ENCODE assay signal across 24 cellular contexts in the genomic region with DNA sequence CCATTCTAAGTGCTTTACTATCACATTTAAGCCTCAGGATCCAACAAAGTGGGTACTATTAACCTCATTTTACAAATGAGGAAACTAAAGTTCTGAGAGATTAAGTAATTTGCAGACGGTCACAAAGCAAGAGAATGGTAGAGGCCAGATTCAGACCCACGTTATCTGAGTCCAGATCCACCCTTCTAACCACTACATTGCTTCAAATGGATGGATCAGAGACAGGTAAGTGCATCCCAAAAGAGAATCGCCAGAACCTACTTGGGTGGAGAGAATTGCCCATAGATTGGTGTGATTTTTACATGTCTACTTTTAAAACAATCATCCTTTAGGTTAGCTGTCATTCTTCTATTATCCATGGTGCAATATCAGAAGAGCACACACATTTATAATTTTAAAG. TPM values are rescaled to one million over a fixed set of nuclear protein-coding genes. Genes with fewer than 3 reads are reported as not detected.
A peak's percentile ranks its signal among the peaks of the same experiment; 100 is the strongest.
DNase-seq lines count a peak whose midpoint lies in the region; ATAC-seq and TF ChIP-seq lines count a peak whose summit lies in the region.
"Had no signal": no experiment of that assay in that cellular context is flagged by ENCODE, and none has a peak within 500 bp of the region (broad histone marks: within the 10 kb centered on the region; RNA-seq: fewer than 3 reads in every experiment).

No MANE protein-coding gene starts in this region.

- peaks cover 87% of the 10 kb centered on the region for H3K4me1 ChIP-seq in OCI-LY1 (ENCODE audit: insufficient read depth, low read length, severe bottlenecking)
- H3K4me1 ChIP-seq in endodermal cell (ENCODE audit: control insufficient read depth, insufficient read depth, low read length): peaks cover 9% of the 10 kb centered on the region
- H3K4me1 ChIP-seq in subcutaneous abdominal adipose tissue (ENCODE audit: control insufficient read depth in 5 of 5, insufficient read depth in 5 of 5, low read length in 5 of 5): peaks cover 4 to 75% (median 65%) of the 10 kb centered on the region in 5 donors

- H2AFZ ChIP-seq in OCI-LY1 (ENCODE audit: low read length): no peak overlapping the region

- no peaks in the 10 kb centered on the region for H3K27me3 ChIP-seq in OCI-LY1 (ENCODE audit: insufficient read depth, low read length)
- no peaks in the 10 kb centered on the region for H3K27me3 ChIP-seq in endodermal cell (ENCODE audit: control insufficient read depth, insufficient read depth, low read length, poor library complexity, severe bottlenecking)
- no peaks in the 10 kb centered on the region for H3K27me3 ChIP-seq in subcutaneous abdominal adipose tissue (ENCODE audit: control insufficient read depth in 5 of 5, insufficient read depth in 4 of 5, low read length in 5 of 5)

- 92% methylated on average over 3 of the region's 3 CpGs; no CpG with 5 or more reads in 1 of the 2 experiments for WGBS in endodermal cell (ENCODE audit: insufficient coverage in 1 of 2, insufficient read length in 1 of 2), 2 experiments

- H3K27ac ChIP-seq in OCI-LY1 (ENCODE audit: low read depth, low read length, poor library complexity, severe bottlenecking) (peak overlapping the region; percentile 8), endodermal cell (ENCODE audit: low read depth, low read length) (no peak overlapping the region), subcutaneous abdominal adipose tissue (ENCODE audit: low read depth, low read length) (peak overlapping the region; percentile 75)
- H3K27ac ChIP-seq: KMS-11, RWPE1, SK-N-MC had no signal

- no peaks in the 10 kb centered on the region for H3K36me3 ChIP-seq in OCI-LY1 (ENCODE audit: insufficient read depth, low read length)
- H3K36me3 ChIP-seq in endodermal cell (ENCODE audit: control insufficient read depth, insufficient read depth, low read length): peaks cover 25% of the 10 kb centered on the region
- H3K36me3 ChIP-seq in subcutaneous abdominal adipose tissue (ENCODE audit: control insufficient read depth in 5 of 5, insufficient read depth in 5 of 5, low read length in 5 of 5): peaks cover 0 to 13% (median 8%) of the 10 kb centered on the region in 5 donors

- no peaks in the 10 kb centered on the region for H3K79me2 ChIP-seq in OCI-LY1 (ENCODE audit: insufficient read depth, low read length)

- H3K27me3 Mint-ChIP-seq in stimulated activated naive CD8-positive, alpha-beta T cell treated with anti-CD3 and anti-CD28 coated beads, Interleukin-15, Interleukin-2, amounts not matched to agents 100 ng/mL and 50 ng/mL, for 24 hours: no peaks in the 10 kb centered on the region
- no peaks in the 10 kb centered on the region for H3K27me3 Mint-ChIP-seq in stimulated activated naive CD8-positive, alpha-beta T cell treated with anti-CD3 and anti-CD28 coated beads, Interleukin-15, amount 100 ng/mL, for 72 hours
- H3K27me3 Mint-ChIP-seq in endodermal cell (ENCODE audit: insufficient read depth): no peaks in the 10 kb centered on the region

- DNase-seq in stimulated activated naive CD8-positive, alpha-beta T cell treated with anti-CD3 and anti-CD28 coated beads, Interleukin-15, amount 100 ng/mL, for 72 hours: no peak
- DNase-seq in endodermal cell (no peak), anterior cingulate cortex (lab: John Stamatoyannopoulos, UW) (no peak), NCI-H526 treated with DMSO at 0.1 percent for 48 hours (lab: John Stamatoyannopoulos, UW) (no peak)
- no peak for DNase-seq in stimulated activated CD4-positive, alpha-beta T cell treated with anti-CD3 and anti-CD28 coated beads, Interleukin-15, amount 100 ng/mL, for 24 hours
- DNase-seq: Caco-2, DMS 273 treated with DMSO at 0.1 percent for 48 hours, DMS79 treated with DMSO at 0.1 percent for 48 hours, H7, HFFc6, MV-4-11, NCI-H1105 treated with DMSO at 0.1 percent for 48 hours, NCI-H2081, NCI-H2171, NCI-H345, NCI-H524, SHP77 treated with DMSO at 0.1 percent for 48 hours had no signal

- peaks cover 63% of the 10 kb centered on the region for H3K36me3 Mint-ChIP-seq in stimulated activated naive CD8-positive, alpha-beta T cell treated with anti-CD3 and anti-CD28 coated beads, Interleukin-15, Interleukin-2, amounts not matched to agents 100 ng/mL and 50 ng/mL, for 24 hours (ENCODE audit: low read depth)
- peaks cover 36% of the 10 kb centered on the region for H3K36me3 Mint-ChIP-seq in endodermal cell (ENCODE audit: low read depth)

- no peaks in the 10 kb centered on the region for H3K9me3 Mint-ChIP-seq in stimulated activated naive CD8-positive, alpha-beta T cell treated with anti-CD3 and anti-CD28 coated beads, Interleukin-15, Interleukin-2, amounts not matched to agents 100 ng/mL and 50 ng/mL, for 24 hours
- H3K9me3 Mint-ChIP-seq in stimulated activated naive CD8-positive, alpha-beta T cell treated with anti-CD3 and anti-CD28 coated beads, Interleukin-15, amount 100 ng/mL, for 72 hours: no peaks in the 10 kb centered on the region
- no peaks in the 10 kb centered on the region for H3K9me3 Mint-ChIP-seq in endodermal cell
- H3K9me3 Mint-ChIP-seq: HFFc6 had no signal

- no peak overlapping the region for H3K4me3 ChIP-seq in OCI-LY1 (ENCODE audit: low read depth, low read length, poor library complexity, severe bottlenecking)
- H3K4me3 ChIP-seq in endodermal cell (ENCODE audit: low read length): peak overlapping the region; percentile 12
- peak overlapping the region in 2 of 5 donors; percentile 2 to 3 for H3K4me3 ChIP-seq in subcutaneous abdominal adipose tissue (ENCODE audit: low read depth in 1 of 5, low read length in 5 of 5)
- H3K4me3 ChIP-seq: GM12878, SK-N-MC had no signal

- H3K9ac ChIP-seq in OCI-LY1 (ENCODE audit: low read length): no peak overlapping the region
- H3K9ac ChIP-seq in endodermal cell (ENCODE audit: extremely low read depth, low read length, poor library complexity, severe bottlenecking): no peak overlapping the region
- H3K9ac ChIP-seq in subcutaneous abdominal adipose tissue (ENCODE audit: low read length in 5 of 5): peak overlapping the region in 1 of 5 donors; percentile 2
- H3K9ac ChIP-seq: KMS-11 had no signal

- no peaks in the 10 kb centered on the region for H3K9me2 ChIP-seq in OCI-LY1 (ENCODE audit: low read depth, low read length)

- ATAC-seq in stimulated activated naive CD8-positive, alpha-beta T cell treated with anti-CD3 and anti-CD28 coated beads, Interleukin-15, amount 100 ng/mL, for 72 hours: no peak

- peak overlapping the region; percentile 5 for H3K27ac Mint-ChIP-seq in stimulated activated naive CD8-positive, alpha-beta T cell treated with anti-CD3 and anti-CD28 coated beads, Interleukin-15, Interleukin-2, amounts not matched to agents 100 ng/mL and 50 ng/mL, for 24 hours
- no peak overlapping the region for H3K27ac Mint-ChIP-seq in stimulated activated naive CD8-positive, alpha-beta T cell treated with anti-CD3 and anti-CD28 coated beads, Interleukin-15, amount 100 ng/mL, for 72 hours
- no peak overlapping the region for H3K27ac Mint-ChIP-seq in endodermal cell
- H3K27ac Mint-ChIP-seq: HFFc6 had no signal

- no peak for TF ChIP-seq CTCF in OCI-LY1 (IDR thresholded peaks at IDR 0.05; ENCODE audit: low read length)
- TF ChIP-seq CTCF in endodermal cell (conservative IDR thresholded peaks at IDR 0.05): no peak

- no peaks in the 10 kb centered on the region for H3K9me3 ChIP-seq in OCI-LY1 (ENCODE audit: low read length)
- H3K9me3 ChIP-seq in endodermal cell (ENCODE audit: control insufficient read depth, low read length): no peaks in the 10 kb centered on the region
- no peaks in the 10 kb centered on the region for H3K9me3 ChIP-seq in subcutaneous abdominal adipose tissue (ENCODE audit: control insufficient read depth in 5 of 5, low read length in 5 of 5)
- H3K9me3 ChIP-seq: Caco-2 had no signal

- peak overlapping the region; percentile 25; the same call in 1 of the 2 replicates for H3K4me2 ChIP-seq in OCI-LY1 (ENCODE audit: low read length)
- H3K4me2 ChIP-seq: KMS-11 had no signal

- H3F3A ChIP-seq in OCI-LY1 (ENCODE audit: insufficient read depth, low read length): no peaks in the 10 kb centered on the region

- no peak overlapping the region for H3K4me3 Mint-ChIP-seq in stimulated activated naive CD8-positive, alpha-beta T cell treated with anti-CD3 and anti-CD28 coated beads, Interleukin-15, Interleukin-2, amounts not matched to agents 100 ng/mL and 50 ng/mL, for 24 hours
- H3K4me3 Mint-ChIP-seq in stimulated activated naive CD8-positive, alpha-beta T cell treated with anti-CD3 and anti-CD28 coated beads, Interleukin-15, amount 100 ng/mL, for 72 hours: no peak overlapping the region
- H3K4me3 Mint-ChIP-seq in endodermal cell: no peak overlapping the region
- H3K4me3 Mint-ChIP-seq: HFFc6 had no signal

- H3K4me1 Mint-ChIP-seq in stimulated activated naive CD8-positive, alpha-beta T cell treated with anti-CD3 and anti-CD28 coated beads, Interleukin-15, Interleukin-2, amounts not matched to agents 100 ng/mL and 50 ng/mL, for 24 hours (ENCODE audit: low read depth): peaks cover 77% of the 10 kb centered on the region
- peaks cover 75% of the 10 kb centered on the region for H3K4me1 Mint-ChIP-seq in stimulated activated naive CD8-positive, alpha-beta T cell treated with anti-CD3 and anti-CD28 coated beads, Interleukin-15, amount 100 ng/mL, for 72 hours
- peaks cover 80% of the 10 kb centered on the region for H3K4me1 Mint-ChIP-seq in endodermal cell

- no peaks in the 10 kb centered on the region for H4K20me1 ChIP-seq in OCI-LY1 (ENCODE audit: insufficient read depth, low read length)

RNA-seq across cellular contexts. Expression of gene MAN1A1, which starts 7.1 kb away (rescaled TPM):
- 10 to 100 TPM; 41.7 to 43.7 TPM for total RNA-seq in endodermal cell
- 10.5 TPM for polyA plus RNA-seq in endodermal cell (2013, experiment 1 of 2)
- 11.9 TPM for polyA plus RNA-seq in endodermal cell (2013, experiment 2 of 2)
